In genomic region chr1:113124366-113124765, GRCh38 we compare ENCODE assay signal across 1 cellular context.
TF ChIP-seq lines count a peak whose summit lies in the region.

No MANE protein-coding gene starts in this region.

TF ChIP-seq in HepG2, 621 proteins besides CTCF, POLR2A, EP300 and RAD21:
- TF ChIP-seq ZNF431 (CRISPR knock-in tag; IDR thresholded peaks at IDR 0.05; ENCODE audit: borderline replicate concordance, low read depth) (no peak), ZNF777 (CRISPR knock-in tag; IDR thresholded peaks at IDR 0.05) (no peak), SNAPC2 (CRISPR knock-in tag; IDR thresholded peaks at IDR 0.05) (no peak)
- TF ChIP-seq, protein P1, sequence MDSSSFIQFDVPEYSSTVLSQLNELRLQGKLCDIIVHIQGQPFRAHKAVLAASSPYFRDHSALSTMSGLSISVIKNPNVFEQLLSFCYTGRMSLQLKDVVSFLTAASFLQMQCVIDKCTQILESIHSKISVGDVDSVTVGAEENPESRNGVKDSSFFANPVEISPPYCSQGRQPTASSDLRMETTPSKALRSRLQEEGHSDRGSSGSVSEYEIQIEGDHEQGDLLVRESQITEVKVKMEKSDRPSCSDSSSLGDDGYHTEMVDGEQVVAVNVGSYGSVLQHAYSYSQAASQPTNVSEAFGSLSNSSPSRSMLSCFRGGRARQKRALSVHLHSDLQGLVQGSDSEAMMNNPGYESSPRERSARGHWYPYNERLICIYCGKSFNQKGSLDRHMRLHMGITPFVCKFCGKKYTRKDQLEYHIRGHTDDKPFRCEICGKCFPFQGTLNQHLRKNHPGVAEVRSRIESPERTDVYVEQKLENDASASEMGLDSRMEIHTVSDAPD (CRISPR knock-in tag; IDR thresholded peaks at IDR 0.05) = no peak
